16 cellular contexts compared by ENCODE assay signal in the genomic region with DNA sequence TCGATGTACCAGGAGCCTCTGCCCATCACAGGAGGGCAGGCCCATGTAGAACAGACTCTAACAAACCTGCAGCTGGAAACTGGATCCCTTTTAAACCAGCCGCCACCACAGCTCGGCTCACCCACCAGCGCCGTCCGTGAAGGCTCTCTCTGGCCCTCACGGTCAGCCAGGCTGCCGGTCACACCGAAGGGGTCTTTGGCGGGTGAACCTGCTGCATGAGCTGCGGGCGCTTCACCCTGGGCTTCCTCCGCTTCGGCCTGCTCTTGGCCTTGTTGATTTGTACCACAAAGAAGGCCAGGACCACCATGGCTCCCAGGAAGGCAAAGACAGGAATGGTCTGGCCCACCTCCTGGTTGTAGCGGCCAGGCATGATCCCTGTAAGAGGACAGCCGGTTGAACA. TPM values are rescaled to one million over a fixed set of nuclear protein-coding genes. Genes with fewer than 3 reads are reported as not detected.
DNase-seq lines count a peak whose midpoint lies in the region; ATAC-seq, FAIRE-seq and TF ChIP-seq lines count a peak whose summit lies in the region.
"Had no signal": no experiment of that assay in that cellular context is flagged by ENCODE, and none has a peak within 500 bp of the region (broad histone marks: within the 10 kb centered on the region; RNA-seq: fewer than 3 reads in every experiment).

No MANE protein-coding gene starts in this region.

- no TSS peak for BruUV-seq in K562 (replicated peaks; lab: Mats Ljungman, UMichigan)

- TF ChIP-seq RAD21 in K562 (CRISPR knock-in tag; conservative IDR thresholded peaks at IDR 0.05 in 1 of 2, IDR thresholded peaks at IDR 0.05 in 1 of 2): no peak

- no peak overlapping the region for H3K4me3 ChIP-seq in Peyer's patch
- no peak overlapping the region for H3K4me3 ChIP-seq in K562
- no peak overlapping the region for H3K4me3 ChIP-seq in right lobe of liver
- H3K4me3 ChIP-seq in spleen: no peak overlapping the region
- H3K4me3 ChIP-seq in stomach: no peak overlapping the region
- H3K4me3 ChIP-seq: PC-9 had no signal

- H4K20me1 ChIP-seq in K562 (replicated peaks; ENCODE audit: control insufficient read depth, insufficient read depth, low read length): no peaks in the 10 kb centered on the region; the same call in 1 of the 2 replicates

- TF ChIP-seq CTCF in Peyer's patch (IDR thresholded peaks at IDR 0.05) (no peak), K562 (IDR thresholded peaks at IDR 0.05 in 2 of 3, conservative IDR thresholded peaks at IDR 0.05 in 1 of 3; ENCODE audit: insufficient read depth in 2 of 3, low read depth in 1 of 3, low read length in 3 of 3) (no peak), right lobe of liver (IDR thresholded peaks at IDR 0.05) (no peak), spleen (IDR thresholded peaks at IDR 0.05 in 8 of 11, conservative IDR thresholded peaks at IDR 0.05 in 3 of 11) (no peak), stomach (IDR thresholded peaks at IDR 0.05) (no peak)

- H3K9me1 ChIP-seq in K562 (ENCODE audit: control insufficient read depth, insufficient read depth, low read length): peaks cover 4% of the 10 kb centered on the region

- 88% methylated on average over 12 of the region's 16 CpGs for WGBS in K562 (ENCODE audit: insufficient coverage, low coverage, missing lambda C conversion rate)
- WGBS in right lobe of liver (ENCODE audit: insufficient coverage, low coverage, low lambda C conversion rate, missing lambda C conversion rate): 98% methylated on average over 7 of the region's 16 CpGs
- 89 to 98% (median 96%) methylated on average over 9 to 16 of the region's 16 CpGs for WGBS in spleen, 5 donors
- 75 to 99% (median 97%) methylated on average over 3 to 16 of the region's 16 CpGs for WGBS in stomach, 5 donors

- H3K27me3 ChIP-seq in Peyer's patch: no peaks in the 10 kb centered on the region
- no peaks in the 10 kb centered on the region for H3K27me3 ChIP-seq in K562 (ENCODE audit: control insufficient read depth in 2 of 2, insufficient read depth in 2 of 2, low read length in 2 of 2)
- H3K27me3 ChIP-seq in right lobe of liver: no peaks in the 10 kb centered on the region
- no peaks in the 10 kb centered on the region for H3K27me3 ChIP-seq in spleen (replicated peaks in 1 of 7)
- no peaks in the 10 kb centered on the region for H3K27me3 ChIP-seq in stomach

- no peak overlapping the region for H2AFZ ChIP-seq in K562 (ENCODE audit: low read depth, low read length)
- H2AFZ ChIP-seq: PC-9 had no signal

- ATAC-seq in K562 (no peak), right lobe of liver (no peak), GM19035 (IDR thresholded peaks at IDR 0.05; ENCODE audit: unreplicated experiment) (no peak)

- intact Hi-C loops in K562 (cut with micrococcal nuclease): no loop called here
- intact Hi-C loops in right lobe of liver (cut with DNase I): no loop called here
- intact Hi-C loops in spleen (cut with DNase I; ENCODE audit: low total_unique reads): no loop called here
- intact Hi-C loops in stomach (cut with DNase I; ENCODE audit: low total_unique reads): no loop called here

- H3K4me1 ChIP-seq in Peyer's patch (no peaks in the 10 kb centered on the region), K562 (replicated peaks in 1 of 2; ENCODE audit: control insufficient read depth in 2 of 2, insufficient read depth in 2 of 2, low read length in 2 of 2) (peaks cover 8 to 21% of the 10 kb centered on the region in 2 experiments; a peak in 4 of 5 replicates), right lobe of liver (no peaks in the 10 kb centered on the region), spleen (no peaks in the 10 kb centered on the region), stomach (peaks cover 0 to 11% (median 0%) of the 10 kb centered on the region in 4 donors)
- H3K4me1 ChIP-seq: Caco-2 had no signal

- H3K79me2 ChIP-seq in K562 (ENCODE audit: control insufficient read depth, insufficient read depth, low read length): no peaks in the 10 kb centered on the region

- H3K36me3 ChIP-seq in Peyer's patch (peaks cover 0 to 58% (median 0%) of the 10 kb centered on the region in 3 donors), K562 (ENCODE audit: control insufficient read depth, insufficient read depth, low read length) (peaks cover 77% of the 10 kb centered on the region; the same call in 2 of the 3 replicates), right lobe of liver (peaks cover 5 to 64% (median 27%) of the 10 kb centered on the region in 4 donors), spleen (peaks cover 2 to 100% (median 85%) of the 10 kb centered on the region in 6 donors), stomach (peaks cover 57 to 97% (median 93%) of the 10 kb centered on the region in 4 donors)

- POLR2A ChIA-PET in K562 (lab: Yijun Ruan, JAX): interaction anchor here (1.5 to 2.1 kb wide), 3 partner anchors 12 to 83 kb away, joined by 4 to 9 read pairs (median 4); a partner anchor contains a TSS

- no peak overlapping the region; a peak in 1 of 4 replicates for H3K9ac ChIP-seq in K562 (ENCODE audit: insufficient read depth in 1 of 2, low read depth in 2 of 2, low read length in 2 of 2)

- H3K9me3 ChIP-seq in Peyer's patch (no peaks in the 10 kb centered on the region), K562 (replicated peaks; ENCODE audit: control insufficient read depth, insufficient read depth, low read depth, low read length) (no peaks in the 10 kb centered on the region), right lobe of liver (no peaks in the 10 kb centered on the region), spleen (no peaks in the 10 kb centered on the region), stomach (no peaks in the 10 kb centered on the region)
- H3K9me3 ChIP-seq: Caco-2 had no signal

- CTCF ChIA-PET in K562 (lab: Yijun Ruan, JAX; ENCODE audit: low intra/inter-chr PET ratio): no interaction called here

- no peak overlapping the region for H3K27ac ChIP-seq in Peyer's patch
- H3K27ac ChIP-seq in K562 (ENCODE audit: extremely low read depth, low read depth, low read length): no peak overlapping the region
- H3K27ac ChIP-seq in right lobe of liver: no peak overlapping the region
- no peak overlapping the region for H3K27ac ChIP-seq in spleen
- no peak overlapping the region for H3K27ac ChIP-seq in stomach
- H3K27ac ChIP-seq: PC-9 had no signal

- no peak for TF ChIP-seq EP300 in K562 (IDR thresholded peaks at IDR 0.05; ENCODE audit: low read length)
- no peak for TF ChIP-seq EP300 in stomach (IDR thresholded peaks at IDR 0.05)

- FAIRE-seq in K562 (lab: Jason Lieb, UNC): no peak

- H3K4me2 ChIP-seq in K562 (ENCODE audit: insufficient read depth, low read length): no peak overlapping the region
- H3K4me2 ChIP-seq: PC-9 had no signal

- DNase-seq in Peyer's patch (peak in 2 of 3 donors; percentile 38 to 40), K562 (ENCODE audit: extremely low read depth in 1 of 4, low spot score in 3 of 4) (no peak), right lobe of liver (peak in 2 of 3 donors; percentile 27 to 37), spleen (peak; percentile 56), stomach (no peak)
- DNase-seq in activated CD4-positive, alpha-beta T cell treated with anti-CD3 and anti-CD28 coated beads, Interleukin-2, amount 50 U/mL, for 48 hours: no peak
- DNase-seq: Caco-2; CD4-positive, CD25-positive, alpha-beta regulatory T cell; DMS53; KG1; NCI-H1436 treated with DMSO at 0.1 percent for 48 hours; NCI-H2029 treated with DMSO at 0.1 percent for 48 hours; NCI-H510A; NCI-H774; PC-9 had no signal

- TF ChIP-seq POLR2A in Peyer's patch (IDR thresholded peaks at IDR 0.05) (no peak), K562 (conservative IDR thresholded peaks at IDR 0.05) (no peak), right lobe of liver (IDR thresholded peaks at IDR 0.05) (no peak), spleen (IDR thresholded peaks at IDR 0.05) (no peak), stomach (IDR thresholded peaks at IDR 0.05) (no peak)

- in situ Hi-C loops in K562 (cut with MboI): no loop called here

TF ChIP-seq in K562, 482 proteins besides CTCF, POLR2A, EP300 and RAD21 (continues in another document):
- TF ChIP-seq, protein P1, sequence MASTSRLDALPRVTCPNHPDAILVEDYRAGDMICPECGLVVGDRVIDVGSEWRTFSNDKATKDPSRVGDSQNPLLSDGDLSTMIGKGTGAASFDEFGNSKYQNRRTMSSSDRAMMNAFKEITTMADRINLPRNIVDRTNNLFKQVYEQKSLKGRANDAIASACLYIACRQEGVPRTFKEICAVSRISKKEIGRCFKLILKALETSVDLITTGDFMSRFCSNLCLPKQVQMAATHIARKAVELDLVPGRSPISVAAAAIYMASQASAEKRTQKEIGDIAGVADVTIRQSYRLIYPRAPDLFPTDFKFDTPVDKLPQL (IDR thresholded peaks at IDR 0.05; ENCODE audit: extremely low read depth, insufficient read length): no peak
- TF ChIP-seq POLR2G (IDR thresholded peaks at IDR 0.05; ENCODE audit: low read depth, low read length): 0 out of 2 replicates have a peak, but pooled peaks have one; percentile 3
- TF ChIP-seq ADNP (tag; IDR thresholded peaks at IDR 0.05): no peak
- TF ChIP-seq TAF15 (IDR thresholded peaks at IDR 0.05; ENCODE audit: low read depth, low read length): no peak
- no peak for TF ChIP-seq PYGO2 (tag; IDR thresholded peaks at IDR 0.05)

RNA-seq across cellular contexts. Expression of a gene that starts 11.7 kb away (rescaled TPM):
- not detected for total RNA-seq in Peyer's patch
- total RNA-seq in K562 (2011; cell fraction: chromatin; rRNA removed; ENCODE audit: low replicate concordance): not detected in 2 replicates
- not detected in 2 replicates for total RNA-seq in K562 (2011; cell fraction: nucleolus; rRNA removed)
- not detected in 2 replicates for total RNA-seq in K562 (2011; cell fraction: nucleoplasm; rRNA removed)
- not detected in 2 replicates for total RNA-seq in K562 (2014; rRNA removed)
- total RNA-seq in K562 (2014; rRNA removed; fragmentation: Illumina TruSeq; extraction: Trizol): not detected in 2 replicates
- not detected in 2 replicates for total RNA-seq in K562 (2015; rRNA removed; fragmentation: Illumina TruSeq; extraction: Trizol)
- not detected in 2 replicates for total RNA-seq in K562 (2021)
- not detected in 2 replicates for polyA plus RNA-seq in K562 (2011; rRNA removed)
- polyA plus RNA-seq in K562 (2011; cell fraction: cytosol; rRNA removed): not detected in 2 replicates
- not detected in 2 replicates for polyA plus RNA-seq in K562 (2011; cell fraction: nucleus; rRNA removed)
- polyA plus RNA-seq in K562 (2012): not detected in 2 replicates
- polyA plus RNA-seq in K562 (2014; fragmentation: Illumina TruSeq; extraction: Trizol): not detected in 2 replicates
- polyA plus RNA-seq in K562 (2014; fragmentation: Nextera tagmentation; extraction: Ambion mirVana): not detected
- polyA plus RNA-seq in K562 (2014; rRNA removed): 0.28 TPM in 1 of 2 replicates, not detected in the other
- polyA minus RNA-seq in K562 (2011; rRNA and poly(A)+ RNA removed): not detected in 2 replicates
- polyA minus RNA-seq in K562 (2011; cell fraction: cytosol; rRNA and poly(A)+ RNA removed): not detected in 2 replicates
- not detected in 2 replicates for polyA minus RNA-seq in K562 (2011; cell fraction: nucleus; rRNA and poly(A)+ RNA removed)
- total RNA-seq in right lobe of liver: not detected
- total RNA-seq in spleen: not detected
- under 1 TPM in 1 of 3 donors, not detected in 2; 0.37 TPM for polyA plus RNA-seq in spleen
- total RNA-seq in stomach: not detected
- polyA plus RNA-seq in stomach: under 1 TPM in 1 of 3 donors, not detected in 2; 0.08 TPM
- total RNA-seq: CD4-positive, CD25-positive, alpha-beta regulatory T cell; PC-9 had no signal
- polyA plus RNA-seq: CD4-positive, CD25-positive, alpha-beta regulatory T cell had no signal

Comparison
In these comparisons a context has a peak if more than half of its experiments do, and no peak if none do; other contexts are left out.
1. DNase-seq: peak in Peyer's patch (2 of 3), right lobe of liver (2 of 3) and spleen (single experiment); none in K562 (0 of 4), stomach (single experiment) and activated CD4-positive, alpha-beta T cell treated with anti-CD3 and anti-CD28 coated beads, Interleukin-2, amount 50 U/mL, for 48 hours (0 of 2).